Comparison of ENCODE assay signal across 23 cellular contexts in the genomic region with DNA sequence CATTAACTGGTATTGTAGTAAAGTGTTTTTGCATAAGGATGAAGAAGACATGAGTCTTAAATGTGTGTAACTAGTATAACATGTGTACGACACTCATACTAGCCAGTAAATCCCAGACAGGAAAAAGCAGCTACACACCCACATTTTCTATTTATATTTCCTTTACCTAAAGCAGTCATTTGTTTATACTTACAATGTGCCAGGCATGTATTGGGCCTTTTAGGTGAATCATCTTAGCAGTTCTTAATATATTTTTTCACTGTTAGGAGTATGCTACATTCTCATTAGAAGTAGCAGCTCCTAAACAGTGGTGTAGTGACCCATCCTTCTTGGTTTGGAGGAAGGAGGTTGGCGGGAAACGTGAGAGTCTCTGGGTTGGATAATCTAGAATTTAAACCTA. TPM values are rescaled to one million over a fixed set of nuclear protein-coding genes. Genes with fewer than 3 reads are reported as not detected.
DNase-seq lines count a peak whose midpoint lies in the region; TF ChIP-seq lines count a peak whose summit lies in the region.
"Had no signal": no experiment of that assay in that cellular context is flagged by ENCODE, and none has a peak within 500 bp of the region (broad histone marks: within the 10 kb centered on the region; RNA-seq: fewer than 3 reads in every experiment).

No MANE protein-coding gene starts in this region.

- H3K36me3 ChIP-seq in esophagus (ENCODE audit: control insufficient read depth in 2 of 2, insufficient read depth in 2 of 2, low read length in 1 of 2): no peaks in the 10 kb centered on the region
- no peaks in the 10 kb centered on the region for H3K36me3 ChIP-seq in smooth muscle cell (ENCODE audit: low read depth)
- H3K36me3 ChIP-seq in Karpas-422 (ENCODE audit: insufficient read depth, low read length): no peaks in the 10 kb centered on the region
- H3K36me3 ChIP-seq: right atrium auricular region, transverse colon had no signal

- H3K4me1 Mint-ChIP-seq in T-helper 1 cell treated with Interleukin-12 subunit alpha and Interleukin-12 subunit beta and Interleukin-4 antibody, amounts not matched to agents 30 μg/mL and 1 μg/mL, for 36 hours (ENCODE audit: low read depth): peaks cover 19% of the 10 kb centered on the region

- H2AFZ ChIP-seq in smooth muscle cell (ENCODE audit: low read depth) (no peak overlapping the region), Karpas-422 (ENCODE audit: low read length) (no peak overlapping the region)
- H2AFZ ChIP-seq: parathyroid adenoma had no signal

- H3K27ac Mint-ChIP-seq in T-helper 1 cell treated with Interleukin-12 subunit alpha and Interleukin-12 subunit beta and Interleukin-4 antibody, amounts not matched to agents 30 μg/mL and 1 μg/mL, for 36 hours: peak overlapping the region; percentile 2
- H3K27ac Mint-ChIP-seq: activated naive CD4-positive, alpha-beta T cell treated with anti-CD3 and anti-CD28 coated beads for 36 hours; nephron progenitor cell had no signal

- DNase-seq in T-helper 1 cell (no peak), amniotic epithelial cell (ENCODE audit: low read depth) (peak; percentile 38), smooth muscle cell (lab: John Stamatoyannopoulos, UW; ENCODE audit: unreplicated experiment) (no peak), NCI-H187 (lab: John Stamatoyannopoulos, UW) (no peak), Karpas-422 (no peak)
- no peak for DNase-seq in stimulated activated CD4-positive, alpha-beta T cell treated with anti-CD3 and anti-CD28 coated beads, Interleukin-4, amount 100 ng/mL, for 24 hours
- DNase-seq: activated CD4-positive, alpha-beta T cell treated with anti-CD3 and anti-CD28 coated beads, Interleukin-2, amount 50 U/mL, for 48 hours; activated CD4-positive, CD25-positive, alpha-beta regulatory T cell; activated naive CD4-positive, alpha-beta T cell treated with anti-CD3 and anti-CD28 coated beads for 36 hours; amniotic stem cell; cortex of kidney; DMS153; NCI-H146; NCI-H2171; nephron progenitor cell; SHP77 treated with DMSO at 0.1 percent for 48 hours; stimulated activated CD4-positive, alpha-beta T cell treated with anti-CD3 and anti-CD28 coated beads, Interleukin-2, amount 100 ng/mL, for 24 hours; transverse colon had no signal

- no peaks in the 10 kb centered on the region for H3K4me1 ChIP-seq in esophagus (ENCODE audit: control insufficient read depth in 2 of 2, insufficient read depth in 2 of 2, low read length in 1 of 2)
- no peaks in the 10 kb centered on the region for H3K4me1 ChIP-seq in smooth muscle cell (ENCODE audit: low read depth)
- H3K4me1 ChIP-seq in Karpas-422 (ENCODE audit: low read length): no peaks in the 10 kb centered on the region
- H3K4me1 ChIP-seq: parathyroid adenoma, right atrium auricular region had no signal

- H3K27me3 Mint-ChIP-seq in T-helper 1 cell treated with Interleukin-12 subunit alpha and Interleukin-12 subunit beta and Interleukin-4 antibody, amounts not matched to agents 30 μg/mL and 1 μg/mL, for 36 hours (ENCODE audit: low read depth): peaks cover 3% of the 10 kb centered on the region

- H3K79me2 ChIP-seq in smooth muscle cell (ENCODE audit: low read depth) (no peaks in the 10 kb centered on the region), Karpas-422 (ENCODE audit: low read length) (no peaks in the 10 kb centered on the region)
- H3K79me2 ChIP-seq: parathyroid adenoma had no signal

- H3K36me3 Mint-ChIP-seq in T-helper 1 cell treated with Interleukin-12 subunit alpha and Interleukin-12 subunit beta and Interleukin-4 antibody, amounts not matched to agents 30 μg/mL and 1 μg/mL, for 36 hours (ENCODE audit: low read depth): no peaks in the 10 kb centered on the region

- 73 to 75% methylated on average over 3 of the region's 3 CpGs for WGBS in esophagus, 2 donors
- 68% methylated on average over 3 of the region's 3 CpGs for WGBS in smooth muscle cell (ENCODE audit: low lambda C conversion rate)

- no peaks in the 10 kb centered on the region for H3K9me3 ChIP-seq in esophagus (ENCODE audit: control insufficient read depth in 2 of 2, insufficient read depth in 1 of 2, low read depth in 1 of 2, low read length in 1 of 2)
- H3K9me3 ChIP-seq in smooth muscle cell (replicated peaks; ENCODE audit: low read depth): no peaks in the 10 kb centered on the region
- no peaks in the 10 kb centered on the region for H3K9me3 ChIP-seq in Karpas-422 (ENCODE audit: low read length)
- H3K9me3 ChIP-seq: right atrium auricular region, transverse colon had no signal

- H3K4me2 ChIP-seq in smooth muscle cell: no peak overlapping the region
- H3K4me2 ChIP-seq in Karpas-422 (ENCODE audit: low read depth, low read length, poor library complexity, severe bottlenecking): no peak overlapping the region

- H3K9me3 Mint-ChIP-seq in T-helper 1 cell treated with Interleukin-12 subunit alpha and Interleukin-12 subunit beta and Interleukin-4 antibody, amounts not matched to agents 30 μg/mL and 1 μg/mL, for 36 hours: no peaks in the 10 kb centered on the region
- H3K9me3 Mint-ChIP-seq: activated naive CD4-positive, alpha-beta T cell treated with anti-CD3 and anti-CD28 coated beads for 36 hours; nephron progenitor cell had no signal

- no peak overlapping the region for H3K9ac ChIP-seq in smooth muscle cell (ENCODE audit: low read depth)
- H3K9ac ChIP-seq in Karpas-422 (ENCODE audit: low read length): no peak overlapping the region
- H3K9ac ChIP-seq: parathyroid adenoma had no signal

- H3K27me3 ChIP-seq in esophagus (ENCODE audit: control insufficient read depth in 1 of 2, insufficient read depth in 2 of 2, low read length in 2 of 2): no peaks in the 10 kb centered on the region
- H3K27me3 ChIP-seq in smooth muscle cell (ENCODE audit: low read depth): no peaks in the 10 kb centered on the region
- H3K27me3 ChIP-seq in Karpas-422 (ENCODE audit: low read length): 0 out of 2 replicates have a peak, but pooled peaks cover 2% of the 10 kb centered on the region
- H3K27me3 ChIP-seq: right atrium auricular region, transverse colon had no signal

- no peak overlapping the region for H3K4me3 ChIP-seq in esophagus (ENCODE audit: low read depth in 1 of 2, low read length in 2 of 2)
- no peak overlapping the region for H3K4me3 ChIP-seq in smooth muscle cell
- no peak overlapping the region for H3K4me3 ChIP-seq in Karpas-422 (ENCODE audit: low read length)
- H3K4me3 ChIP-seq: lung, right atrium auricular region, transverse colon had no signal

- no peaks in the 10 kb centered on the region for H4K20me1 ChIP-seq in smooth muscle cell (ENCODE audit: low read depth)
- H4K20me1 ChIP-seq in Karpas-422 (ENCODE audit: insufficient read depth, low read depth, low read length): no peaks in the 10 kb centered on the region

- peak overlapping the region; percentile 7 for H3K4me3 Mint-ChIP-seq in T-helper 1 cell treated with Interleukin-12 subunit alpha and Interleukin-12 subunit beta and Interleukin-4 antibody, amounts not matched to agents 30 μg/mL and 1 μg/mL, for 36 hours
- H3K4me3 Mint-ChIP-seq: nephron progenitor cell had no signal

- H3K27ac ChIP-seq in esophagus (ENCODE audit: low read depth in 2 of 2, low read length in 1 of 2): peak overlapping the region; percentile 41 to 47
- peak overlapping the region; percentile 13 for H3K27ac ChIP-seq in smooth muscle cell (ENCODE audit: low read depth)
- H3K27ac ChIP-seq in Karpas-422 (ENCODE audit: low read length): no peak overlapping the region
- H3K27ac ChIP-seq: parathyroid adenoma, right atrium auricular region had no signal

- H3K9me2 ChIP-seq in Karpas-422 (replicated peaks; ENCODE audit: insufficient read depth, low read length): no peaks in the 10 kb centered on the region

- no peak for TF ChIP-seq CTCF in smooth muscle cell (IDR thresholded peaks at IDR 0.05; ENCODE audit: borderline replicate concordance, insufficient read depth, poor library complexity, severe bottlenecking)

- H3F3A ChIP-seq in smooth muscle cell (ENCODE audit: low read depth): no peaks in the 10 kb centered on the region

RNA-seq across cellular contexts. Expression of gene TMC1, which starts 55.8 kb away (rescaled TPM):
- polyA plus RNA-seq in esophagus: 10 to 100 TPM in 1 of 2 donors, 1 to 10 TPM in 1; 6.1 to 10.3 TPM
- 0.09 TPM in 1 of 2 replicates, not detected in the other for total RNA-seq in smooth muscle cell
- not detected in 2 replicates for polyA plus RNA-seq in smooth muscle cell
- total RNA-seq in Karpas-422 (2014; rRNA removed; shearing (Covaris generic); ENCODE audit: low replicate concordance): not detected in 2 replicates
- total RNA-seq: activated naive CD4-positive, alpha-beta T cell treated with anti-CD3 and anti-CD28 coated beads for 36 hours; right atrium auricular region had no signal
